ENCODE assay signal across 10 cellular contexts in the genomic region with DNA sequence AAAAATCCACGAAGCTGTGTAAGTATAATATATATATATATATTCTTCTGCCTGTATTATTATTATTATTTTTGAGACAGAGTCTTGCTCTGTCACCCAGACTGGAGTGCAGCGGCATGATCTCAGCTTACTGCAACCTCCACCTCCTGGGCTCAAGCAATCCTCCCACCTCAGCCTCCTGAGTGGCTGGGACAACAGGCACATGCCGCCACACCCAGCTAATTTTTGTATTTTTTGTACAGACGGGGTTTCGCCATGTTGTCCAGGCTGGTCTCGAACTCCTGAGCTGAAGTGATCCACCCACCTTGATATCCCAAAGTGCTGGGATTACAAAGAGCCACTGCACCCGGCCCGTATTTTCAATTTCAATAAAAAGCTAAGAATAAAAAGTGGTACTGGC. TPM values are rescaled to one million over a fixed set of nuclear protein-coding genes. Genes with fewer than 3 reads are reported as not detected.
DNase-seq lines count a peak whose midpoint lies in the region; ATAC-seq and TF ChIP-seq lines count a peak whose summit lies in the region.
"Not testable (repeated sequence)": the region's sequence is repeated elsewhere in the genome, so short reads cannot be mapped to it uniquely, and the experiment has no call there.
"Had no signal": no experiment of that assay in that cellular context is flagged by ENCODE, and none has a peak within 500 bp of the region (broad histone marks: within the 10 kb centered on the region; RNA-seq: fewer than 3 reads in every experiment).

No MANE protein-coding gene starts in this region.

- not testable (repeated sequence) for H3K9me3 Mint-ChIP-seq in activated T-cell treated with anti-CD3 and anti-CD28 coated beads, Interleukin-2, amount 50 U/mL, for 72 hours

- CTCF ChIA-PET in OCI-LY7 (lab: Charles Lee; ENCODE audit: unreplicated experiment) = interaction anchor here (1.0 to 1.5 kb wide), 2 partner anchors 12 to 20 kb away, joined by 4 read pairs; no protein-coding TSS in a partner anchor

- not testable (repeated sequence) for H3K9me3 ChIP-seq in OCI-LY7 (ENCODE audit: low read length); mucosa of rectum (ENCODE audit: control insufficient read depth in 2 of 2, low read length in 2 of 2); gastrocnemius medialis; vagina

- not testable (repeated sequence) for TF ChIP-seq CTCF in OCI-LY7 (conservative IDR thresholded peaks at IDR 0.05; ENCODE audit: low read length); cardiac fibroblast (IDR thresholded peaks at IDR 0.05; ENCODE audit: low read depth, low read length); foreskin fibroblast (IDR thresholded peaks at IDR 0.05; ENCODE audit: low read depth, low read length); gastrocnemius medialis (IDR thresholded peaks at IDR 0.05 in 4 of 5, conservative IDR thresholded peaks at IDR 0.05 in 1 of 5); vagina (IDR thresholded peaks at IDR 0.05)

- intact Hi-C loops in OCI-LY7 (cut with micrococcal nuclease; ENCODE audit: unreplicated experiment) = not testable (repeated sequence)
- intact Hi-C loops in gastrocnemius medialis (cut with DNase I; ENCODE audit: low total_unique reads) = loop anchor here (2.0 to 5.0 kb wide), 2 partner anchors 19 to 182 kb away; no protein-coding TSS in a partner anchor
- intact Hi-C loops in vagina (cut with DNase I) = loop anchor here (5.0 kb wide), 1 partner anchor 37 kb away; no protein-coding TSS in a partner anchor

- peaks cover 11 to 18% of the 10 kb centered on the region in 2 donors for H3K36me3 Mint-ChIP-seq in activated T-cell treated with anti-CD3 and anti-CD28 coated beads, Interleukin-2, amount 50 U/mL, for 72 hours (ENCODE audit: insufficient read depth in 2 of 2)

- not testable (repeated sequence) for ATAC-seq in activated T-cell treated with anti-CD3 and anti-CD28 coated beads, Interleukin-2, amount 50 U/mL, for 72 hours (replicated peaks in 1 of 2); gastrocnemius medialis

- not testable (repeated sequence) for TF ChIP-seq POLR2A in gastrocnemius medialis (IDR thresholded peaks at IDR 0.05); vagina (IDR thresholded peaks at IDR 0.05)

- peak overlapping the region; percentile 71; the same call in 1 of the 2 replicates for H3K4me3 ChIP-seq in GM08714 (ENCODE audit: low read length)
- peak overlapping the region; percentile 71 for H3K4me3 ChIP-seq in OCI-LY7 (ENCODE audit: low read depth, low read length, poor library complexity, severe bottlenecking)
- H3K4me3 ChIP-seq in cardiac fibroblast (replicated peaks in 1 of 2; ENCODE audit: low read depth in 2 of 2, low read length in 2 of 2) = peak overlapping the region; percentile 98 to 99
- H3K4me3 ChIP-seq in foreskin fibroblast (ENCODE audit: low read depth in 1 of 2, low read length in 2 of 2) = peak overlapping the region; percentile 86 to 93
- H3K4me3 ChIP-seq in mucosa of rectum (ENCODE audit: low read length in 2 of 2) = peak overlapping the region; percentile 81 to 89
- peak overlapping the region; percentile 74 to 92 (median 90) for H3K4me3 ChIP-seq in gastrocnemius medialis
- peak overlapping the region; percentile 59 to 74 for H3K4me3 ChIP-seq in vagina

- in situ Hi-C loops in gastrocnemius medialis (cut with MboI; ENCODE audit: low sequenced_read_pairs in 4 of 4) = not testable (repeated sequence)

- H3K79me2 ChIP-seq in OCI-LY7 (ENCODE audit: insufficient read depth, low read depth, low read length) = not testable (repeated sequence)

- H3K9me2 ChIP-seq in OCI-LY7 (ENCODE audit: insufficient read depth, low read length) = not testable (repeated sequence)

- not testable (repeated sequence) for DNase-seq in OCI-LY7 (ENCODE audit: low spot score); activated T-cell treated with anti-CD3 and anti-CD28 coated beads, Interleukin-2, amount 50 U/mL, for 72 hours; cardiac fibroblast (ENCODE audit: low read depth in 2 of 2); foreskin fibroblast; gastrocnemius medialis; vagina (ENCODE audit: extremely low spot score in 2 of 2)

- H3K9ac ChIP-seq in mucosa of rectum (ENCODE audit: low read depth in 1 of 2, low read length in 2 of 2) = peak overlapping the region in 1 of 2 donors; percentile 91

- not testable (repeated sequence) for H3K27me3 Mint-ChIP-seq in activated T-cell treated with anti-CD3 and anti-CD28 coated beads, Interleukin-2, amount 50 U/mL, for 72 hours (ENCODE audit: low read depth)

- H3K4me1 ChIP-seq in OCI-LY7 (ENCODE audit: insufficient read depth, low read length, poor library complexity, severe bottlenecking) (peaks cover 35% of the 10 kb centered on the region), mucosa of rectum (ENCODE audit: control insufficient read depth in 2 of 2, insufficient read depth in 2 of 2, low read length in 2 of 2) (peaks cover 30 to 34% of the 10 kb centered on the region in 2 donors), gastrocnemius medialis (peaks cover 60 to 63% of the 10 kb centered on the region in 2 donors), vagina (peaks cover 72% of the 10 kb centered on the region)

- H3K36me3 ChIP-seq in OCI-LY7 (ENCODE audit: insufficient read depth, low read length) (peaks cover 22% of the 10 kb centered on the region; the same call in 1 of the 2 replicates), mucosa of rectum (ENCODE audit: control insufficient read depth in 2 of 2, insufficient read depth in 2 of 2, low read length in 2 of 2) (peaks cover 24 to 33% of the 10 kb centered on the region in 2 donors), gastrocnemius medialis (peaks cover 0 to 29% of the 10 kb centered on the region in 2 donors), vagina (peaks cover 0 to 42% of the 10 kb centered on the region in 2 donors)

- H3K4me2 ChIP-seq in OCI-LY7 (ENCODE audit: low read length) = peak overlapping the region; percentile 82

- H3K27ac ChIP-seq in OCI-LY7 (ENCODE audit: low read depth, low read length, poor library complexity, severe bottlenecking); mucosa of rectum (ENCODE audit: low read depth in 2 of 2, low read length in 2 of 2): not testable (repeated sequence)
- H3K27ac ChIP-seq in gastrocnemius medialis (peak overlapping the region; percentile 98 to 100 (median 100)), vagina (peak overlapping the region; percentile 98)

- H4K20me1 ChIP-seq in OCI-LY7 (ENCODE audit: insufficient read depth, low read length) = not testable (repeated sequence)

- not testable (repeated sequence) for H2AFZ ChIP-seq in OCI-LY7 (ENCODE audit: low read length)

- peak overlapping the region; percentile 89 to 96 for H3K4me3 Mint-ChIP-seq in activated T-cell treated with anti-CD3 and anti-CD28 coated beads, Interleukin-2, amount 50 U/mL, for 72 hours

- H3K4me1 Mint-ChIP-seq in activated T-cell treated with anti-CD3 and anti-CD28 coated beads, Interleukin-2, amount 50 U/mL, for 72 hours (ENCODE audit: low read depth) = peaks cover 61% of the 10 kb centered on the region

- peak overlapping the region; percentile 98 for H3K27ac Mint-ChIP-seq in activated T-cell treated with anti-CD3 and anti-CD28 coated beads, Interleukin-2, amount 50 U/mL, for 72 hours

- POLR2A ChIA-PET in OCI-LY7 (lab: Charles Lee) = interaction anchor here (1.4 kb wide), 1 partner anchor 11 kb away, joined by 4 read pairs; no protein-coding TSS in a partner anchor

- not testable (repeated sequence) for BruUV-seq in OCI-LY7 (replicated peaks; lab: Mats Ljungman, UMichigan)

- not testable (repeated sequence) for H3K27me3 ChIP-seq in mucosa of rectum (ENCODE audit: control insufficient read depth in 2 of 2, insufficient read depth in 2 of 2, low read length in 2 of 2); gastrocnemius medialis; vagina

RNA-seq across cellular contexts. Expression of gene KLHL21, which starts 2.7 kb away (rescaled TPM):
- 7.2 and 7.4 TPM in 2 replicates for total RNA-seq in OCI-LY7 (2014; rRNA removed; shearing (Covaris generic))
- 5.6 and 7.6 TPM in 2 replicates for total RNA-seq in OCI-LY7 (2022)
- total RNA-seq in activated T-cell treated with anti-CD3 and anti-CD28 coated beads, Interleukin-2, amount 50 U/mL, for 72 hours = 10 to 100 TPM; 24.2 to 26.1 TPM
- 100 to 1,000 TPM; 176 to 481 (median 267) TPM for total RNA-seq in gastrocnemius medialis
- total RNA-seq in vagina = 54.3 TPM

RNA-seq across cellular contexts. Expression of gene PHF13, which starts 13.5 kb away (rescaled TPM):
- 5.3 and 7.9 TPM in 2 replicates for total RNA-seq in OCI-LY7 (2014; rRNA removed; shearing (Covaris generic))
- total RNA-seq in OCI-LY7 (2022) (14.6 and 14.7 TPM in 2 replicates), gastrocnemius medialis (1 to 10 TPM; 4.7 to 8.5 (median 5.3) TPM), vagina (21.6 TPM)
- total RNA-seq in activated T-cell treated with anti-CD3 and anti-CD28 coated beads, Interleukin-2, amount 50 U/mL, for 72 hours = 10 to 100 TPM; 16.5 to 19.3 TPM

RNA-seq across cellular contexts. Expression of gene ZBTB48, which starts 20.2 kb away (rescaled TPM):
- 28.9 and 41.9 TPM in 2 replicates for total RNA-seq in OCI-LY7 (2014; rRNA removed; shearing (Covaris generic))
- total RNA-seq in OCI-LY7 (2022) = 51.3 and 58.2 TPM in 2 replicates
- total RNA-seq in activated T-cell treated with anti-CD3 and anti-CD28 coated beads, Interleukin-2, amount 50 U/mL, for 72 hours = 10 to 100 TPM; 39.2 to 50.6 TPM
- total RNA-seq in gastrocnemius medialis = 10 to 100 TPM in 3 of 4 donors, 1 to 10 TPM in 1; 9.3 to 14.5 (median 11.3) TPM
- total RNA-seq in vagina = 9.1 TPM

RNA-seq across cellular contexts. Expression of gene THAP3, which starts 24.7 kb away (rescaled TPM):
- total RNA-seq in OCI-LY7 (2014; rRNA removed; shearing (Covaris generic)) = 22.4 and 24.9 TPM in 2 replicates
- total RNA-seq in OCI-LY7 (2022) (17.2 and 19.0 TPM in 2 replicates), gastrocnemius medialis (10 to 100 TPM; 16.7 to 31.0 (median 24.2) TPM), vagina (29.0 TPM)
- total RNA-seq in activated T-cell treated with anti-CD3 and anti-CD28 coated beads, Interleukin-2, amount 50 U/mL, for 72 hours = 10 to 100 TPM; 27.0 to 30.5 TPM

RNA-seq across cellular contexts. Expression of gene TAS1R1, which starts 44.9 kb away (rescaled TPM):
- not detected in 2 replicates for total RNA-seq in OCI-LY7 (2014; rRNA removed; shearing (Covaris generic))
- 0.11 TPM in 1 of 2 replicates, not detected in the other for total RNA-seq in OCI-LY7 (2022)
- total RNA-seq in activated T-cell treated with anti-CD3 and anti-CD28 coated beads, Interleukin-2, amount 50 U/mL, for 72 hours = not detected
- total RNA-seq in gastrocnemius medialis = not detected
- not detected for total RNA-seq in vagina
- total RNA-seq: NCI-H460, pulmonary artery endothelial cell had no signal
